ENCODE assay signal across 16 cellular contexts in genomic region chr11:92302766-92303165, GRCh38.
DNase-seq lines count a peak whose midpoint lies in the region; ATAC-seq and TF ChIP-seq lines count a peak whose summit lies in the region.
"Had no signal": no experiment of that assay in that cellular context is flagged by ENCODE, and none has a peak within 500 bp of the region (broad histone marks: within the 10 kb centered on the region; RNA-seq: fewer than 3 reads in every experiment).

No MANE protein-coding gene starts in this region.

- in situ Hi-C loops in astrocyte of the spinal cord (cut with HindIII; ENCODE audit: low sequenced_read_pairs): no loop called here

- no peaks in the 10 kb centered on the region for H3K4me1 ChIP-seq in mucosa of descending colon (ENCODE audit: low read depth)

- TF ChIP-seq CTCF in astrocyte of the spinal cord (IDR thresholded peaks at IDR 0.05; ENCODE audit: low read depth, low read length) (no peak), mucosa of descending colon (IDR thresholded peaks at IDR 0.05) (no peak)

- H3K4me3 ChIP-seq in astrocyte of the spinal cord (ENCODE audit: low read depth, low read length) (no peak overlapping the region), mucosa of descending colon (no peak overlapping the region)
- H3K4me3 ChIP-seq: BLaER1 treated with 17β-estradiol and CSF1 and Interleukin-3, amounts not matched to agents 10 nM and 100 nM; MG63 had no signal

- DNase-seq in EH (ENCODE audit: low read depth) (peak; percentile 86), LHCN-M2 (ENCODE audit: low read depth) (peak; percentile 78), astrocyte of the spinal cord (ENCODE audit: low read depth, low spot score) (peak; percentile 65), putamen (ENCODE audit: low spot score) (peak; percentile 57), mucosa of descending colon (no peak), anterior cingulate cortex (lab: John Stamatoyannopoulos, UW) (no peak)
- DNase-seq: H9, KBM-7, MG63, NCI-H1105 treated with DMSO at 0.1 percent for 48 hours, NCI-H187, NCI-H446, PC-3 had no signal

- ATAC-seq in mucosa of descending colon (no peak), HG03469 (IDR thresholded peaks at IDR 0.05; ENCODE audit: unreplicated experiment) (no peak), HG02678 (IDR thresholded peaks at IDR 0.05; ENCODE audit: unreplicated experiment) (no peak)
- ATAC-seq: PC-3 had no signal

- H3K36me3 ChIP-seq in mucosa of descending colon (ENCODE audit: low read depth): no peaks in the 10 kb centered on the region
- H3K36me3 ChIP-seq: BLaER1 treated with 17β-estradiol and CSF1 and Interleukin-3, amounts not matched to agents 10 nM and 100 nM; MG63 had no signal

- intact Hi-C loops in mucosa of descending colon (cut with DNase I, micrococcal nuclease): no loop called here

- H3K9me3 ChIP-seq in mucosa of descending colon: no peaks in the 10 kb centered on the region
- H3K9me3 ChIP-seq: BLaER1 treated with 17β-estradiol and CSF1 and Interleukin-3, amounts not matched to agents 10 nM and 100 nM; MG63 had no signal

Comparison
In these comparisons a context has a peak if more than half of its experiments do, and no peak if none do; other contexts are left out.
1. DNase-seq: peak in EH (single experiment), LHCN-M2 (single experiment), astrocyte of the spinal cord (single experiment) and putamen (single experiment); none in mucosa of descending colon (0 of 3) and anterior cingulate cortex (0 of 58).